10 cellular contexts compared by ENCODE assay signal in the genomic region with DNA sequence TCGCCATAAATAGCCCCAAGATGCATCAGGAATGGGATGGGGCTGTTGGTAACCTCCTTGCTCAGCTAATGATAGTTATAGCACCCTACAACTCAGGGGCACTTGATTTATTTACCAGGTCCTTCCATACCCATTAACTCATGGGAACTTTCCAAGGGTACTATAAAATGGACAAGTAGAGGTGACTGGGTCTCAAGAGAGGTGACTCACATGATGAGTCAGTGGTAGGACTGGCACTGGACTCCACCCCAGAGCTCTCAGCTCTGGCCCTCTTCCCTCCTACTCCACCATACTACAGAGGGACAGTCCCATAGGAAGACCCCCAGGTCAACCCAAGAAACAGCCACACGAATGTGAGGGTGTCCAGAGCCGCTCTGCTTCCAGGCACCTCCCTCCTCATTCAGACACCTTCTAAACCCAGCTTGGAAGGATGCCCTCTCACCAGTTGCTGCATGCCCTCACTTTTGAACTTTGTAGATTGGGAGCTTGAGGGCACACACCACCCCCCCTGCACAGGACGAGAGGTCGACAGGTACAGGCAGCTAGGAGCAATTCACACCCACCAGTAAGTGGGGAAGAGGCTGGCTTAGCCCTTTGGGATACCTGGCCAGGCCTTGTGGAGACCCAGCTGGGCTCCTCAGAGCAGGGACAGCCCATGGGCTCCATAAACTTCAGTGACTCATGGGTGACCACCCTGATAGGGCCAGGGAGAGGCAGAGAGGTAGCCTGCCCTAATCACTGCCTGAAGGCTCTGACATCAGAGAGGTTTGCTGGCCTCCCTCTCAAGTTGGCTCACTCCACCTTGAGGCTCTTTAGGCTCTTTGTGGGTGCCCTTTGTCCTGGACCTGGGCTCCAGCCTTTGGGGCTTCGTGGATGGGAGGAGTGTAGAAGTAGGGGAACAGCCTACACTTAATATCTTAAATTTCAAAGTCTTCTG.
DNase-seq lines count a peak whose midpoint lies in the region; ATAC-seq and TF ChIP-seq lines count a peak whose summit lies in the region.
"Had no signal": no experiment of that assay in that cellular context is flagged by ENCODE, and none has a peak within 500 bp of the region (broad histone marks: within the 10 kb centered on the region; RNA-seq: fewer than 3 reads in every experiment).

No MANE protein-coding gene starts in this region.

- H3K23ac ChIP-seq in mesenchymal stem cell (ENCODE audit: low read length in 2 of 2): no peak overlapping the region

- 81% methylated on average over 5 of the region's 6 CpGs for WGBS in mesenchymal stem cell

- no peak overlapping the region for H4K91ac ChIP-seq in mesenchymal stem cell (ENCODE audit: low read length)

- H3K9ac ChIP-seq in mesenchymal stem cell (ENCODE audit: low read length): no peak overlapping the region

- H3K36me3 ChIP-seq in brain microvascular endothelial cell (replicated peaks) (no peaks in the 10 kb centered on the region), mesenchymal stem cell (ENCODE audit: control insufficient read depth in 1 of 2, insufficient read depth in 2 of 2, low read depth in 1 of 2, low read length in 2 of 2) (no peaks in the 10 kb centered on the region)

- H2BK120ac ChIP-seq in mesenchymal stem cell (ENCODE audit: low read depth, low read length): no peak overlapping the region

- ATAC-seq in HG03196 (IDR thresholded peaks at IDR 0.05; ENCODE audit: unreplicated experiment) (no peak), GM18867 (IDR thresholded peaks at IDR 0.05; ENCODE audit: unreplicated experiment) (no peak), HG03280 (IDR thresholded peaks at IDR 0.05; ENCODE audit: unreplicated experiment) (no peak)

- H2BK5ac ChIP-seq in mesenchymal stem cell (ENCODE audit: low read depth, low read length, poor library complexity, severe bottlenecking): no peak overlapping the region

- H2AFZ ChIP-seq in mesenchymal stem cell (ENCODE audit: low read depth, low read length): no peak overlapping the region

- H3K14ac ChIP-seq in mesenchymal stem cell (ENCODE audit: low read length in 2 of 2): peak overlapping the region in 1 of 2 experiments; percentile 41

- peak overlapping the region in 1 of 2 experiments; percentile 17 for H2BK12ac ChIP-seq in mesenchymal stem cell (ENCODE audit: low read length in 2 of 2)

- H3K4me2 ChIP-seq in mesenchymal stem cell (ENCODE audit: low read length, poor library complexity, severe bottlenecking): no peak overlapping the region

- H3K4me3 ChIP-seq in brain microvascular endothelial cell (ENCODE audit: low read depth, low read length) (no peak overlapping the region), mesenchymal stem cell (ENCODE audit: insufficient read depth in 1 of 2, low read depth in 1 of 2, low read length in 2 of 2) (peak overlapping the region in 1 of 2 experiments; percentile 14)

- TF ChIP-seq CTCF in brain microvascular endothelial cell (IDR thresholded peaks at IDR 0.05; ENCODE audit: low read depth, low read length, missing control alignments): no peak
- TF ChIP-seq CTCF in GM13976 (IDR thresholded peaks at IDR 0.05; ENCODE audit: borderline replicate concordance, control extremely low read depth, extremely low read depth, insufficient read depth, missing control alignments): no peak

- H3K79me1 ChIP-seq in mesenchymal stem cell (replicated peaks; ENCODE audit: low read length, poor library complexity, severe bottlenecking): no peaks in the 10 kb centered on the region

- peak overlapping the region in 1 of 2 experiments; percentile 43 for H3K18ac ChIP-seq in mesenchymal stem cell (ENCODE audit: low read depth in 1 of 2, low read length in 2 of 2)

- H3K4ac ChIP-seq in mesenchymal stem cell (ENCODE audit: low read depth in 1 of 2, low read length in 2 of 2): no peak overlapping the region

- in situ Hi-C loops in brain microvascular endothelial cell (cut with HindIII; ENCODE audit: low pct_ligation_motif_present, low sequenced_read_pairs): no loop called here
- in situ Hi-C loops in GM13976 (cut with MboI; ENCODE audit: low sequenced_read_pairs, unreplicated experiment): no loop called here

- H3K9me3 ChIP-seq in mesenchymal stem cell (ENCODE audit: control insufficient read depth, low read length): no peaks in the 10 kb centered on the region

- H2BK15ac ChIP-seq in mesenchymal stem cell (ENCODE audit: low read depth, poor library complexity, severe bottlenecking): no peak overlapping the region

- no peak overlapping the region for H4K8ac ChIP-seq in mesenchymal stem cell (ENCODE audit: low read length)

- DNase-seq in AG20443 (ENCODE audit: low spot score): peak; percentile 81
- DNase-seq in LHCN-M2 (ENCODE audit: low read depth): peak; percentile 65
- peak; percentile 20 for DNase-seq in brain microvascular endothelial cell
- peak; percentile 73 for DNase-seq in mesenchymal stem cell
- no peak for DNase-seq in GM13976 (ENCODE audit: low spot score)
- DNase-seq: C1 segment of cervical spinal cord, NCI-H2081 had no signal

- H3K4me1 ChIP-seq in mesenchymal stem cell (ENCODE audit: control insufficient read depth, insufficient read depth, low read depth, low read length): peaks cover 14% of the 10 kb centered on the region

- H2AK5ac ChIP-seq in mesenchymal stem cell (ENCODE audit: low read length, severe bottlenecking): no peak overlapping the region

- H3K27ac ChIP-seq in brain microvascular endothelial cell: no peak overlapping the region
- no peak overlapping the region for H3K27ac ChIP-seq in mesenchymal stem cell (ENCODE audit: low read length, poor library complexity, severe bottlenecking)

- H3K27me3 ChIP-seq in brain microvascular endothelial cell (replicated peaks) (no peaks in the 10 kb centered on the region), mesenchymal stem cell (ENCODE audit: control insufficient read depth in 1 of 2, insufficient read depth in 1 of 2, low read length in 2 of 2) (peaks cover 24 to 43% of the 10 kb centered on the region in 2 experiments)
